Comparison of ENCODE assay signal across 8 cellular contexts in the genomic region with DNA sequence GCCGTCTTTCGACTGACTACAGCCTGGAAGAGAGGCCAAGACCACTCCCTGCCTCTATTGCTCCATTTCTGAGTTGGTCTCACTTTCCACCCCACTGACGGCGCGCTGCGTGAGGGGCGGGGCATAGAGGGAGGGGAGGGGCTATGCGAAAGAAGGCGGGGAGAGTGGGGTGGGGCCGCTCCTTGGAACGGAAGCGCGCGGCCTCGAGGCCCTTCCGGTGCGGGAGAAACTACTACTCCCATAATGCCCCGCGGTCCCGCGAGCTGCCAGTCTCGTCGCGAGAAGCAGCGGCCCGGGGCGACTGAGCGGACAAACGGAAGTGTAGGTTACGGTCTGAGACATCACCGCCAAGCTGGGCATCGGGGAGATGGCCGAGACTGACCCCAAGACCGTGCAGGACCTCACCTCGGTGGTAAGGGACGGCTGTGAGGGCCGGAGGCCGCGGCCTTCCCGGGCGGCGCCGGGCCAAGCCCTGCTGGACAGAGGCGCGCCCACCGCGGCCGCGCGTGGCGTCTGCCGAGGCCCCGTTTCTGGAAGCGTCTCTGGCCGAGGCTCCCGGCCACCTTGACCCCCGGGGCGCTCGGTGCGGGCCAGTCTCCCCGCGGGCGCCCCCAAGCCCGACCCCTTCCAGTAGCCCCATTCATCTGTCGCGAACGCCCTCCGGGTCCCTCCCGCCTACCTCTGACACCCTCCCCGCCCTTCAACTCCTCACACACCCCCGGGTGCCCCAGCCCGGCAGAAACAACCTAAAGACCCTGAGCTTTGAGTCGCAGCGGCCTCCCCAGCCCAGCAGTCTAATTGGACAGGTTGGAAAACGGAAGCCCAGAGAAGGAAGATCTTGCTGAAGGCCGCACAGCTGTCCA. TPM values are rescaled to one million over a fixed set of nuclear protein-coding genes. Genes with fewer than 3 reads are reported as not detected.
DNase-seq lines count a peak whose midpoint lies in the region; ATAC-seq and TF ChIP-seq lines count a peak whose summit lies in the region.

A gene (plus strand): TSS at position 269 of the 863 bp plus-strand sequence. CDS start 99 bp downstream, at position 368.

- H3K4me3 ChIP-seq in left ventricle myocardium inferior: peak within 1 kb of the TSS; percentile 92

- no peaks in the 10 kb centered on the region for H3K9me3 ChIP-seq in left ventricle myocardium inferior (replicated peaks)

- H3K36me3 Mint-ChIP-seq in T-helper 1 cell treated with Interleukin-12 subunit alpha and Interleukin-12 subunit beta and Interleukin-4 antibody, amounts not matched to agents 30 μg/mL and 1 μg/mL, for 36 hours (ENCODE audit: low read depth): peaks cover 18% of the 10 kb centered on the region
- H3K36me3 Mint-ChIP-seq in progenitor cell of endocrine pancreas (ENCODE audit: insufficient read depth): peaks cover 11% of the 10 kb centered on the region

- peak; percentile 79 for TF ChIP-seq POLR2A in GM15510 (IDR thresholded peaks at IDR 0.05; ENCODE audit: borderline replicate concordance, extremely low read depth, insufficient read length)

- intact Hi-C loops in left ventricle myocardium inferior (cut with micrococcal nuclease): no loop called here

- H3K4me3 Mint-ChIP-seq in T-helper 1 cell treated with Interleukin-12 subunit alpha and Interleukin-12 subunit beta and Interleukin-4 antibody, amounts not matched to agents 30 μg/mL and 1 μg/mL, for 36 hours: peak within 1 kb of the TSS; percentile 98
- H3K4me3 Mint-ChIP-seq in progenitor cell of endocrine pancreas (ENCODE audit: low read depth): peak within 1 kb of the TSS; percentile 95

- TF ChIP-seq CTCF in left ventricle myocardium inferior (IDR thresholded peaks at IDR 0.05; ENCODE audit: borderline replicate concordance) (no peak), progenitor cell of endocrine pancreas (IDR thresholded peaks at IDR 0.05; ENCODE audit: unreplicated experiment) (no peak)

- peaks cover 52% of the 10 kb centered on the region for H3K4me1 ChIP-seq in left ventricle myocardium inferior

- H3K27ac Mint-ChIP-seq in T-helper 1 cell treated with Interleukin-12 subunit alpha and Interleukin-12 subunit beta and Interleukin-4 antibody, amounts not matched to agents 30 μg/mL and 1 μg/mL, for 36 hours: peak within 1 kb of the TSS; percentile 91
- H3K27ac Mint-ChIP-seq in progenitor cell of endocrine pancreas: peak within 1 kb of the TSS; percentile 96

- H3K27me3 Mint-ChIP-seq in T-helper 1 cell treated with Interleukin-12 subunit alpha and Interleukin-12 subunit beta and Interleukin-4 antibody, amounts not matched to agents 30 μg/mL and 1 μg/mL, for 36 hours (ENCODE audit: low read depth): no peaks in the 10 kb centered on the region
- peaks cover 4% of the 10 kb centered on the region for H3K27me3 Mint-ChIP-seq in progenitor cell of endocrine pancreas

- H3K36me3 ChIP-seq in left ventricle myocardium inferior: peaks cover 36% of the 10 kb centered on the region

- H3K4me1 Mint-ChIP-seq in T-helper 1 cell treated with Interleukin-12 subunit alpha and Interleukin-12 subunit beta and Interleukin-4 antibody, amounts not matched to agents 30 μg/mL and 1 μg/mL, for 36 hours (ENCODE audit: low read depth): peaks cover 14% of the 10 kb centered on the region
- H3K4me1 Mint-ChIP-seq in progenitor cell of endocrine pancreas (ENCODE audit: low read depth): peaks cover 21% of the 10 kb centered on the region

- H3K27me3 ChIP-seq in left ventricle myocardium inferior (ENCODE audit: low read depth): no peaks in the 10 kb centered on the region

- peak within 1 kb of the TSS; percentile 81 for H3K27ac ChIP-seq in left ventricle myocardium inferior (replicated peaks)

- peak; percentile 93 for ATAC-seq in HG02852 (IDR thresholded peaks at IDR 0.05; ENCODE audit: unreplicated experiment)

- DNase-seq in NCI-H146 treated with DMSO at 0.1 percent for 48 hours (lab: John Stamatoyannopoulos, UW; ENCODE audit: unreplicated experiment): peak; percentile 64
- DNase-seq in amniotic epithelial cell (ENCODE audit: low read depth): peak; percentile 85
- DNase-seq in left ventricle myocardium inferior: peak; percentile 96
- peak; percentile 84 for DNase-seq in progenitor cell of endocrine pancreas (ENCODE audit: low spot score, unreplicated experiment)
- DNase-seq in ureter (ENCODE audit: low spot score): peak; percentile 95

- no peaks in the 10 kb centered on the region for H3K9me3 Mint-ChIP-seq in T-helper 1 cell treated with Interleukin-12 subunit alpha and Interleukin-12 subunit beta and Interleukin-4 antibody, amounts not matched to agents 30 μg/mL and 1 μg/mL, for 36 hours
- H3K9me3 Mint-ChIP-seq in progenitor cell of endocrine pancreas (ENCODE audit: low read depth): peaks cover 5% of the 10 kb centered on the region

RNA-seq across cellular contexts. Expression of the gene that starts here (rescaled TPM):
- total RNA-seq in left ventricle myocardium inferior (175 TPM), progenitor cell of endocrine pancreas (197 and 198 TPM in 2 replicates), ureter (111 TPM)

Comparison
In these comparisons a context has a peak if more than half of its experiments do, and no peak if none do; other contexts are left out.
1. Peak in every context shown above with its lines: DNase-seq, ATAC-seq, H3K4me3 ChIP-seq and H3K27ac ChIP-seq.